ENCODE assay signal across 8 cellular contexts in the genomic region with DNA sequence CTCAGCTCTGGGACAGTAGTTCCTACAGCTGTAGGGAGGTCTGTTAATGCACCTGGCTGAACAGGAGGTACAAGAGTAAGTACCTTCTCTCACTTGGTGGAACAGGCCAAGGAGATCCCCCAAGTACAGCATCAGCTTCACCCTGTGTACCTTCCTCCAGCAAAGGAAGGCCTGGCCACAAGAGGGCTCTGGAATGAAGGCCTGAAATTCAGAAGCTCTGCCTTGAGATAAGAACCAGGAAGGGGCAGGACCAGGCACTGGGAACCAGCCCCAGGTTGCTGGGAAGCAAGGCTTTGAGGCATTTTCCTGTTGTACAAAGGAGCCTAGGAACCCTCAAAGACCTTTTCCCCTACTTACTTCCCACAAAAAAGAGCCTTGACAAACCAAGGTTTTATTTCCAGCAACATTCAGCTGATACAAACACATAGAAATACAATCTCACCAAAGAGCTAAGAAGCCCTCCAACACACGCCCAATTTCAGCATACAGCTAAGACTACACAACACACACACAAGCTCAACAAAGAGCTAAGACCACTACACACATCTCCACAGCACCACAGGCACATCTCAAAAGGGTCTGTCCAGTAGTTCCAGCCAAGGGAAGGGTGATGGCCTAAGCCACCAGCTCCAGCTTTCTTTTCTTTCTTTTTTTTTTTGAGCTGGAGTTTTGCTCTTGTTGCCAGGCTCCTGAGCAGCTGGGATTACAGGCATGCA. TPM values are rescaled to one million over a fixed set of nuclear protein-coding genes. Genes with fewer than 3 reads are reported as not detected.
A peak's percentile ranks its signal among the peaks of the same experiment; 100 is the strongest.
DNase-seq lines count a peak whose midpoint lies in the region; ATAC-seq and TF ChIP-seq lines count a peak whose summit lies in the region.

No MANE protein-coding gene starts in this region.

- DNase-seq in CD14-positive monocyte (ENCODE audit: low spot score) (no peak), GM23338 (ENCODE audit: low spot score) (peak; percentile 83), RPMI7951 (ENCODE audit: low read depth) (peak; percentile 70), glomerular endothelial cell (ENCODE audit: extremely low read depth, low read depth, low spot score) (peak; percentile 68)
- no peak for DNase-seq in activated naive CD4-positive, alpha-beta T cell treated with anti-CD3 and anti-CD28 coated beads, Interleukin-2, amount 50 U/mL, for 72 hours (ENCODE audit: low spot score in 2 of 2)

- intact Hi-C loops in CD14-positive monocyte (cut with micrococcal nuclease): loop anchor here in 1 of 2 donors (10.0 kb wide), 2 partner anchors 57 to 147 kb away; no protein-coding TSS in a partner anchor

- ATAC-seq in GM23338 (peak; percentile 93), HG03520 (IDR thresholded peaks at IDR 0.05; ENCODE audit: unreplicated experiment) (no peak), GM19397 (IDR thresholded peaks at IDR 0.05; ENCODE audit: unreplicated experiment) (no peak)
- peak; percentile 21 to 71 for ATAC-seq in activated naive CD4-positive, alpha-beta T cell treated with anti-CD3 and anti-CD28 coated beads, Interleukin-2, amount 50 U/mL, for 72 hours

- no peaks in the 10 kb centered on the region for H3K9me2 ChIP-seq in GM23338 (ENCODE audit: insufficient read depth)

- H3K27me3 ChIP-seq in GM23338 (ENCODE audit: insufficient read depth): no peaks in the 10 kb centered on the region
- no peaks in the 10 kb centered on the region for H3K27me3 ChIP-seq in parathyroid adenoma (ENCODE audit: control insufficient read depth, insufficient read depth, low read length)

- no peaks in the 10 kb centered on the region for H3K9me3 Mint-ChIP-seq in CD14-positive monocyte
- H3K9me3 Mint-ChIP-seq in GM23338: no peaks in the 10 kb centered on the region; the same call in 2 of the 3 replicates
- no peaks in the 10 kb centered on the region for H3K9me3 Mint-ChIP-seq in activated naive CD4-positive, alpha-beta T cell treated with anti-CD3 and anti-CD28 coated beads, Interleukin-2, amount 50 U/mL, for 72 hours

- peaks cover 7% of the 10 kb centered on the region; the same call in 1 of the 2 replicates for H3K4me1 ChIP-seq in GM23338 (ENCODE audit: insufficient read depth)
- H3K4me1 ChIP-seq in parathyroid adenoma: no peaks in the 10 kb centered on the region

- H3K27ac Mint-ChIP-seq in CD14-positive monocyte (peak overlapping the region; percentile 15 to 84 (median 40)), GM23338 (no peak overlapping the region; the same call in 1 of the 2 replicates)
- H3K27ac Mint-ChIP-seq in activated naive CD4-positive, alpha-beta T cell treated with anti-CD3 and anti-CD28 coated beads, Interleukin-2, amount 50 U/mL, for 72 hours: peak overlapping the region; percentile 11 to 32

- TF ChIP-seq CTCF in CD14-positive monocyte (IDR thresholded peaks at IDR 0.05) (peak; percentile 70), GM23338 (conservative IDR thresholded peaks at IDR 0.05; ENCODE audit: low read depth in 2 of 2) (peak; percentile 53 to 83), parathyroid adenoma (IDR thresholded peaks at IDR 0.05) (peak; percentile 38)

- no peaks in the 10 kb centered on the region for H3K9me3 ChIP-seq in parathyroid adenoma (ENCODE audit: control insufficient read depth, low read length)

- H3K79me2 ChIP-seq in GM23338 (replicated peaks; ENCODE audit: insufficient read depth) (peaks cover 13% of the 10 kb centered on the region), parathyroid adenoma (no peaks in the 10 kb centered on the region)

- H3K4me3 Mint-ChIP-seq in CD14-positive monocyte: no peak overlapping the region
- no peak overlapping the region for H3K4me3 Mint-ChIP-seq in GM23338

- 0 out of 2 replicates have a peak overlapping the region, but pooled peaks have one; percentile 48 for H3K4me2 ChIP-seq in GM23338
- no peak overlapping the region for H3K4me2 ChIP-seq in parathyroid adenoma (ENCODE audit: low read length)

- peaks cover 36% of the 10 kb centered on the region for H3K36me3 ChIP-seq in GM23338 (ENCODE audit: insufficient read depth)
- no peaks in the 10 kb centered on the region for H3K36me3 ChIP-seq in parathyroid adenoma (ENCODE audit: control insufficient read depth, insufficient read depth, low read length)

- H3K4me1 Mint-ChIP-seq in CD14-positive monocyte (peaks cover 10% of the 10 kb centered on the region), GM23338 (peaks cover 17% of the 10 kb centered on the region)

- H4K20me1 ChIP-seq in GM23338 (replicated peaks; ENCODE audit: insufficient read depth): peaks cover 30% of the 10 kb centered on the region

- H3K9ac ChIP-seq in parathyroid adenoma: no peak overlapping the region

- H3K36me3 Mint-ChIP-seq in CD14-positive monocyte (peaks cover 41 to 52% of the 10 kb centered on the region in 2 donors), GM23338 (ENCODE audit: low read depth) (peaks cover 66% of the 10 kb centered on the region)
- no peaks in the 10 kb centered on the region for H3K36me3 Mint-ChIP-seq in activated naive CD4-positive, alpha-beta T cell treated with anti-CD3 and anti-CD28 coated beads, Interleukin-2, amount 50 U/mL, for 72 hours

- H3K4me3 ChIP-seq in GM23338: no peak overlapping the region
- no peak overlapping the region for H3K4me3 ChIP-seq in parathyroid adenoma (ENCODE audit: low read depth, low read length)

- H3K27me3 Mint-ChIP-seq in CD14-positive monocyte (ENCODE audit: low read depth in 3 of 3): peaks cover 0 to 1% (median 0%) of the 10 kb centered on the region in 3 donors
- peaks cover 17% of the 10 kb centered on the region for H3K27me3 Mint-ChIP-seq in GM23338 (ENCODE audit: insufficient read depth, low read depth, poor library complexity)

- H3K27ac ChIP-seq in GM23338 (ENCODE audit: low read depth): peak overlapping the region; percentile 92
- peak overlapping the region; percentile 65 for H3K27ac ChIP-seq in parathyroid adenoma

- H3F3A ChIP-seq in GM23338 (replicated peaks; ENCODE audit: low read depth): peaks cover 34% of the 10 kb centered on the region

- H2AFZ ChIP-seq in GM23338 (no peak overlapping the region), parathyroid adenoma (no peak overlapping the region)

TF ChIP-seq in GM23338, 12 proteins besides CTCF, POLR2A, EP300 and RAD21 (continues in another document):
- TF ChIP-seq REST (IDR thresholded peaks at IDR 0.05; ENCODE audit: unreplicated experiment): no peak
- no peak for TF ChIP-seq STAT1 (IDR thresholded peaks at IDR 0.05; ENCODE audit: unreplicated experiment)
- no peak for TF ChIP-seq POLR2AphosphoS5 (IDR thresholded peaks at IDR 0.05; ENCODE audit: low read depth)
- no peak for TF ChIP-seq NANOG (IDR thresholded peaks at IDR 0.05; ENCODE audit: borderline replicate concordance)
- TF ChIP-seq JUNB (IDR thresholded peaks at IDR 0.05; ENCODE audit: unreplicated experiment): no peak

RNA-seq across cellular contexts. Expression of gene F11R, which starts 23.5 kb away (rescaled TPM):
- 10 to 100 TPM; 35.9 to 58.0 TPM for polyA plus RNA-seq in CD14-positive monocyte
- total RNA-seq in GM23338 (2014; rRNA removed; shearing (Covaris generic)): 169 and 194 TPM in 2 replicates
- 51.0 and 51.8 TPM in 2 replicates for polyA plus RNA-seq in GM23338 (2016; fragmentation: Nextera tagmentation; extraction: Ambion mirVana)
- total RNA-seq in RPMI7951 (2014; rRNA removed; shearing (Covaris generic)): 6.0 and 10.5 TPM in 2 replicates
- total RNA-seq in activated naive CD4-positive, alpha-beta T cell treated with anti-CD3 and anti-CD28 coated beads, Interleukin-2, amount 50 U/mL, for 72 hours: 10 to 100 TPM; 26.0 to 63.6 TPM
- 133 and 134 TPM in 2 replicates for total RNA-seq in glomerular endothelial cell

RNA-seq across cellular contexts. Expression of gene TSTD1, which starts 41.3 kb away (rescaled TPM):
- polyA plus RNA-seq in CD14-positive monocyte (10 to 100 TPM; 11.8 to 20.3 TPM), GM23338 (2016; fragmentation: Nextera tagmentation; extraction: Ambion mirVana) (244 and 257 TPM in 2 replicates)
- 94.9 and 102 TPM in 2 replicates for total RNA-seq in GM23338 (2014; rRNA removed; shearing (Covaris generic))
- 0.48 TPM in 1 of 2 replicates, not detected in the other for total RNA-seq in RPMI7951 (2014; rRNA removed; shearing (Covaris generic))
- total RNA-seq in activated naive CD4-positive, alpha-beta T cell treated with anti-CD3 and anti-CD28 coated beads, Interleukin-2, amount 50 U/mL, for 72 hours: 10 to 100 TPM; 59.3 to 66.8 TPM
- 0.82 and 7.1 TPM in 2 replicates for total RNA-seq in glomerular endothelial cell

RNA-seq across cellular contexts. Expression of gene ITLN2, which starts 42.9 kb away (rescaled TPM):
- polyA plus RNA-seq in CD14-positive monocyte (not detected), GM23338 (2016; fragmentation: Nextera tagmentation; extraction: Ambion mirVana) (7.2 and 8.0 TPM in 2 replicates)
- total RNA-seq in GM23338 (2014; rRNA removed; shearing (Covaris generic)): 7.0 and 12.8 TPM in 2 replicates
- not detected in 2 replicates for total RNA-seq in RPMI7951 (2014; rRNA removed; shearing (Covaris generic))
- total RNA-seq in activated naive CD4-positive, alpha-beta T cell treated with anti-CD3 and anti-CD28 coated beads, Interleukin-2, amount 50 U/mL, for 72 hours: not detected
- total RNA-seq in glomerular endothelial cell: not detected in 2 replicates

RNA-seq across cellular contexts. Expression of gene USF1, which starts 48.3 kb away (rescaled TPM):
- polyA plus RNA-seq in CD14-positive monocyte (10 to 100 TPM in 1 of 2 donors, 1 to 10 TPM in 1; 6.3 to 25.5 TPM), GM23338 (2016; fragmentation: Nextera tagmentation; extraction: Ambion mirVana) (23.6 and 23.8 TPM in 2 replicates)
- 71.7 and 74.8 TPM in 2 replicates for total RNA-seq in GM23338 (2014; rRNA removed; shearing (Covaris generic))
- total RNA-seq in RPMI7951 (2014; rRNA removed; shearing (Covaris generic)): 63.3 and 67.3 TPM in 2 replicates
- total RNA-seq in activated naive CD4-positive, alpha-beta T cell treated with anti-CD3 and anti-CD28 coated beads, Interleukin-2, amount 50 U/mL, for 72 hours: 10 to 100 TPM; 50.8 to 90.6 TPM
- total RNA-seq in glomerular endothelial cell: 56.8 and 68.4 TPM in 2 replicates

Comparison
In these comparisons a context has a peak if more than half of its experiments do, and no peak if none do; other contexts are left out.
1. DNase-seq: peak in GM23338 (single experiment), RPMI7951 (single experiment) and glomerular endothelial cell (single experiment); none in CD14-positive monocyte (single experiment) and activated naive CD4-positive, alpha-beta T cell treated with anti-CD3 and anti-CD28 coated beads, Interleukin-2, amount 50 U/mL, for 72 hours (0 of 2).
2. ATAC-seq: peak in GM23338 (single experiment) and activated naive CD4-positive, alpha-beta T cell treated with anti-CD3 and anti-CD28 coated beads, Interleukin-2, amount 50 U/mL, for 72 hours (2 of 2); none in HG03520 (single experiment) and GM19397 (single experiment).
3. Peak in every context shown above with its lines, with median percentiles within 50 percentile points of each other: CTCF ChIP-seq.